ENCODE assay signal across 28 cellular contexts in genomic region chr21:16269497-16269896, GRCh38.
"Had no signal": no experiment of that assay in that cellular context is flagged by ENCODE, and none has a peak within 500 bp of the region (broad histone marks: within the 10 kb centered on the region; RNA-seq: fewer than 3 reads in every experiment).

No MANE protein-coding gene starts in this region.

- H3K4me3 ChIP-seq: colonic mucosa, coronary artery, dorsolateral prefrontal cortex, esophagus muscularis mucosa, esophagus squamous epithelium, gastrocnemius medialis, gastroesophageal sphincter, heart left ventricle, heart right ventricle had no signal

- H3K36me3 ChIP-seq: colonic mucosa, esophagus muscularis mucosa, esophagus squamous epithelium, gastrocnemius medialis, gastroesophageal sphincter, heart left ventricle, heart right ventricle had no signal

- H3K4me1 Mint-ChIP-seq: endodermal cell had no signal

- H3K27ac ChIP-seq: colonic mucosa, coronary artery, dorsolateral prefrontal cortex, epithelial cell of prostate, esophagus muscularis mucosa, esophagus squamous epithelium, foreskin keratinocyte, gastrocnemius medialis, gastroesophageal sphincter, heart left ventricle, heart right ventricle had no signal

- FAIRE-seq: colon, endometrium, endothelial cell of umbilical vein, frontal cortex had no signal

- H3K27me3 ChIP-seq: colonic mucosa, dorsolateral prefrontal cortex, esophagus muscularis mucosa, esophagus squamous epithelium, foreskin keratinocyte, gastrocnemius medialis, gastroesophageal sphincter, heart left ventricle, heart right ventricle had no signal

- H3K4me3 Mint-ChIP-seq: dendritic cell treated with granulocyte-macrophage colony-stimulating factor and Interleukin-4, amounts not matched to agents 40 ng/mL and 50 ng/mL, for 4 days; effector memory CD8-positive, alpha-beta T cell; endodermal cell had no signal

- H3K27me3 Mint-ChIP-seq: dendritic cell treated with granulocyte-macrophage colony-stimulating factor and Interleukin-4, amounts not matched to agents 40 ng/mL and 50 ng/mL, for 4 days; effector memory CD8-positive, alpha-beta T cell had no signal

- H3K9me3 ChIP-seq: colonic mucosa, esophagus muscularis mucosa, esophagus squamous epithelium, gastrocnemius medialis, gastroesophageal sphincter, heart left ventricle, heart right ventricle had no signal

- H3K9me3 Mint-ChIP-seq: dendritic cell treated with granulocyte-macrophage colony-stimulating factor and Interleukin-4, amounts not matched to agents 40 ng/mL and 50 ng/mL, for 4 days; effector memory CD8-positive, alpha-beta T cell; endodermal cell had no signal

- H3K27ac Mint-ChIP-seq: dendritic cell treated with granulocyte-macrophage colony-stimulating factor and Interleukin-4, amounts not matched to agents 40 ng/mL and 50 ng/mL, for 4 days; effector memory CD8-positive, alpha-beta T cell; endodermal cell had no signal

- DNase-seq: colonic mucosa; cortex of kidney; dermis blood vessel endothelial cell; dorsolateral prefrontal cortex; effector CD4-positive, alpha-beta T cell; effector CD8-positive, alpha-beta T cell; effector memory CD4-positive, alpha-beta T cell; effector memory CD8-positive, alpha-beta T cell; endodermal cell; erythroblast; esophagus squamous epithelium; foreskin fibroblast; foreskin keratinocyte; foreskin melanocyte; gastrocnemius medialis; glutamatergic neuron; head of caudate nucleus; heart left ventricle; heart right ventricle had no signal
